Comparison of ENCODE assay signal across 8 cellular contexts in genomic region chr7:150898475-150899011, GRCh38. TPM values are rescaled to one million over a fixed set of nuclear protein-coding genes. Genes with fewer than 3 reads are reported as not detected.
A peak's percentile ranks its signal among the peaks of the same experiment; 100 is the strongest.
DNase-seq lines count a peak whose midpoint lies in the region; ATAC-seq, FAIRE-seq and TF ChIP-seq lines count a peak whose summit lies in the region.

No MANE protein-coding gene starts in this region.

- H3K36me3 ChIP-seq in bronchial epithelial cell (ENCODE audit: control insufficient read depth, insufficient read depth, low read length) (no peaks in the 10 kb centered on the region), kidney (ENCODE audit: control insufficient read depth in 1 of 2, insufficient read depth in 2 of 2, low read length in 2 of 2) (no peaks in the 10 kb centered on the region)

- intact Hi-C loops in kidney (cut with DNase I) = no loop called here

- TF ChIP-seq CTCF in bronchial epithelial cell (IDR thresholded peaks at IDR 0.05; ENCODE audit: insufficient read depth, low read length, severe bottlenecking) (peak; percentile 98), kidney (IDR thresholded peaks at IDR 0.05; ENCODE audit: borderline replicate concordance, extremely low read depth, insufficient read depth) (peak; percentile 97)

- H3K27me3 ChIP-seq in bronchial epithelial cell (ENCODE audit: control insufficient read depth, insufficient read depth, low read length) = no peaks in the 10 kb centered on the region

- H3K4me3 ChIP-seq in bronchial epithelial cell (ENCODE audit: low read depth, low read length) (no peak overlapping the region), kidney (ENCODE audit: low read length in 2 of 2) (no peak overlapping the region)

- H3K9me3 ChIP-seq in kidney (ENCODE audit: control insufficient read depth in 1 of 2, low read length in 2 of 2) = no peaks in the 10 kb centered on the region

- ATAC-seq in GM21381 (IDR thresholded peaks at IDR 0.05; ENCODE audit: unreplicated experiment) = no peak

- no peak overlapping the region for H3K27ac ChIP-seq in kidney (ENCODE audit: low read depth in 2 of 2, low read length in 2 of 2)

- FAIRE-seq in bronchial epithelial cell (lab: Jason Lieb, UNC) (peak; percentile 18), kidney (lab: Jason Lieb, UNC) (no peak)

- no peak overlapping the region for H3K9ac ChIP-seq in kidney (ENCODE audit: low read length in 2 of 2)

- H3K4me1 ChIP-seq in kidney (ENCODE audit: control insufficient read depth in 1 of 2, insufficient read depth in 1 of 2, low read depth in 1 of 2, low read length in 2 of 2) = peaks cover 0 to 6% of the 10 kb centered on the region in 2 donors

- DNase-seq in ELR (ENCODE audit: low read depth) (peak; percentile 66), HCEC 1CT (peak; percentile 30), NCI-H2029 treated with DMSO at 0.1 percent for 48 hours (lab: John Stamatoyannopoulos, UW) (peak; percentile 41), bronchial epithelial cell (ENCODE audit: low read depth) (peak; percentile 36), kidney (peak; percentile 94)
- DNase-seq in activated CD4-positive, CD25-positive, alpha-beta regulatory T cell (lab: John Stamatoyannopoulos, UW) = peak; percentile 56 to 71 (median 64)
- DNase-seq in stimulated activated CD4-positive, alpha-beta T cell treated with anti-CD3 and anti-CD28 coated beads, Interleukin-2, amount 100 ng/mL, for 24 hours = peak; percentile 84

RNA-seq across cellular contexts. Expression of gene AOC1, which starts 46.2 kb away (rescaled TPM):
- total RNA-seq in bronchial epithelial cell (under 0.01 and 2.4 TPM in 2 replicates), kidney (170 TPM)
- 99.1 TPM for polyA plus RNA-seq in kidney (ENCODE audit: insufficient read depth, low read depth, low replicate concordance)

Comparison
In these comparisons a context has a peak if more than half of its experiments do, and no peak if none do; other contexts are left out.
1. DNase-seq: peak in every context shown above with its lines; median percentile 94 in kidney; 84 in stimulated activated CD4-positive, alpha-beta T cell treated with anti-CD3 and anti-CD28 coated beads, Interleukin-2, amount 100 ng/mL, for 24 hours; 66 in ELR; 64 in activated CD4-positive, CD25-positive, alpha-beta regulatory T cell; 41 in NCI-H2029 treated with DMSO at 0.1 percent for 48 hours; 36 in bronchial epithelial cell; 30 in HCEC 1CT.
2. RNA of gene AOC1, which starts 46.2 kb away (total RNA-seq): 170 TPM in kidney (single experiment); under 0.01 to 2.4 TPM in bronchial epithelial cell; every median in the first group is over 10 times any median in the second.